ENCODE assay signal across 1 cellular context in genomic region chr6:22147983-22148797, GRCh38.
TF ChIP-seq lines count a peak whose summit lies in the region.

No MANE protein-coding gene starts in this region.

TF ChIP-seq in HepG2, 621 proteins besides CTCF, POLR2A, EP300 and RAD21 (continued from another document and continues in another):
- TF ChIP-seq FOXP1 (IDR thresholded peaks at IDR 0.05) = no peak
- peak; percentile 50; the same call in 1 of the 2 replicates for TF ChIP-seq FOXP1 (CRISPR knock-in tag; IDR thresholded peaks at IDR 0.05)
- no peak for TF ChIP-seq ATF5 (CRISPR knock-in tag; IDR thresholded peaks at IDR 0.05; ENCODE audit: low read depth)
- TF ChIP-seq ELK4 (CRISPR knock-in tag; IDR thresholded peaks at IDR 0.05; ENCODE audit: borderline replicate concordance) = no peak
- no peak for TF ChIP-seq FOXA1 (IDR thresholded peaks at IDR 0.05)
- peak; percentile 38; the same call in 1 of the 2 replicates for TF ChIP-seq FOXA1 (CRISPR knock-in tag; IDR thresholded peaks at IDR 0.05)
- TF ChIP-seq TEAD2 (CRISPR knock-in tag; IDR thresholded peaks at IDR 0.05) = peak; percentile 64; the same call in 1 of the 2 replicates
- TF ChIP-seq ZFP1 (CRISPR knock-in tag; IDR thresholded peaks at IDR 0.05) = no peak
- no peak for TF ChIP-seq ZNF142 (CRISPR knock-in tag; IDR thresholded peaks at IDR 0.05)
- TF ChIP-seq FOXK1 (CRISPR knock-in tag; IDR thresholded peaks at IDR 0.05; ENCODE audit: borderline replicate concordance, low read depth) = peak; percentile 37; the same call in 1 of the 2 replicates
- no peak for TF ChIP-seq ZNF790 (CRISPR knock-in tag; IDR thresholded peaks at IDR 0.05; ENCODE audit: borderline replicate concordance)
- TF ChIP-seq ZNF331 (CRISPR knock-in tag; IDR thresholded peaks at IDR 0.05) = 0 out of 2 replicates have a peak, but pooled peaks have one; percentile 59
- TF ChIP-seq ZSCAN22 (CRISPR knock-in tag; IDR thresholded peaks at IDR 0.05) = no peak
- TF ChIP-seq PLRG1 (conservative IDR thresholded peaks at IDR 0.05) = no peak
- TF ChIP-seq MLXIP (CRISPR knock-in tag; IDR thresholded peaks at IDR 0.05; ENCODE audit: borderline replicate concordance) = no peak
- TF ChIP-seq PATZ1 (CRISPR knock-in tag; IDR thresholded peaks at IDR 0.05) = peak; percentile 39; the same call in 1 of the 2 replicates
- TF ChIP-seq ZNF503 (CRISPR knock-in tag; IDR thresholded peaks at IDR 0.05) = 0 out of 2 replicates have a peak, but pooled peaks have one; percentile 31
- no peak for TF ChIP-seq USF2 (IDR thresholded peaks at IDR 0.05; ENCODE audit: low read depth, low read length)
- TF ChIP-seq USF2 (CRISPR knock-in tag; IDR thresholded peaks at IDR 0.05; ENCODE audit: borderline replicate concordance) = no peak
- TF ChIP-seq TFDP1 (CRISPR knock-in tag; IDR thresholded peaks at IDR 0.05; ENCODE audit: borderline replicate concordance) = no peak
- peak; percentile 94 for TF ChIP-seq SIX4 (CRISPR knock-in tag; IDR thresholded peaks at IDR 0.05)
- no peak for TF ChIP-seq CREBL2 (CRISPR knock-in tag; IDR thresholded peaks at IDR 0.05; ENCODE audit: borderline replicate concordance)
- no peak for TF ChIP-seq SOX13 (IDR thresholded peaks at IDR 0.05)
- TF ChIP-seq SOX13 (CRISPR knock-in tag; conservative IDR thresholded peaks at IDR 0.05 in 1 of 2, IDR thresholded peaks at IDR 0.05 in 1 of 2) = peak in 1 of 2 experiments; percentile 34; a peak in 1 of 4 replicates
- TF ChIP-seq ZNF280D (CRISPR knock-in tag; IDR thresholded peaks at IDR 0.05) = no peak
- no peak for TF ChIP-seq HINFP (CRISPR knock-in tag; IDR thresholded peaks at IDR 0.05; ENCODE audit: low read depth)
- TF ChIP-seq ZNF264 (CRISPR knock-in tag; IDR thresholded peaks at IDR 0.05) = 0 out of 2 replicates have a peak, but pooled peaks have one; percentile 53
- 0 out of 2 replicates have a peak, but pooled peaks have one; percentile 26 for TF ChIP-seq ISL2 (CRISPR knock-in tag; IDR thresholded peaks at IDR 0.05)
- no peak for TF ChIP-seq NFE2L2 (IDR thresholded peaks at IDR 0.05; ENCODE audit: low read length)
- TF ChIP-seq CBX5 (CRISPR knock-in tag; IDR thresholded peaks at IDR 0.05; ENCODE audit: borderline replicate concordance) = no peak
